13 cellular contexts compared by ENCODE assay signal in the genomic region with DNA sequence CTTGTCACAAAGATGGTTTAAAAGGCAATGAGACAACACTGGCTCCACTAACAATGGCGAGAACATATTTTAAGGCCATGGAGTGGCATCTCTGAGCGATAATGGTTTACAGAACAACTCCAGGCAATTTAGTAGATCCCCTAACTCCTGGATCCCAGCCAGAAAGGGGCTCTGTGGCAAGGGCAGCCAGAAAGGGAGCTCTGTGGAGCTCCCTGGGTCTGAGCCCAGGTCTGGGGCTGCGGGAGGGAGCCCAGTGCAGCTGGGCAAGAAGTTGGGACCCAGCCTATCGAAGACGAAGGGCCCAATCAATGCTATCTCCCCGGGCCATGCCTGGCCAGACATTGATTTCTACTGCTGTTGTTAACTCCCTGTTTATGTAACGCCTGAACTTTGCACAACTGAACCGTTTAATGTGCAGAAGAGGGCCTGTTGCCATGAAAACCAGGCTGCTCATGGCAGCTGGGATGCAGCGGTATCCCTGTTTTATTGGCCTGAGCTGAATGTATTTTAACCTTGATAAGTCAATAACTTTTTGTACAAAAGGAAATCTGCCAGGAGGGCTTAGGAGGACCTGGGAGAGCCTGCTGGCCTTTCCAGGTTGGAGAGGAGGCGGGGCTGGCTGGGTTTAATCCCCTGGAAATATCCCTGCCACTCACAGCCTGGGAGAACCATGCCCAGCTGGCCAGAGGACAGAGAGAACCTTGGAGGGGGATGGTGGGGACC. TPM values are rescaled to one million over a fixed set of nuclear protein-coding genes. Genes with fewer than 3 reads are reported as not detected.
A peak's percentile ranks its signal among the peaks of the same experiment; 100 is the strongest.
DNase-seq lines count a peak whose midpoint lies in the region; ATAC-seq and TF ChIP-seq lines count a peak whose summit lies in the region.
"Had no signal": no experiment of that assay in that cellular context is flagged by ENCODE, and none has a peak within 500 bp of the region (broad histone marks: within the 10 kb centered on the region; RNA-seq: fewer than 3 reads in every experiment).

No MANE protein-coding gene starts in this region.

- WGBS in gastroesophageal sphincter (ENCODE audit: low coverage in 1 of 2), 2 donors, result 29 to 67% methylated on average over 3 to 6 of the region's 10 CpGs

- intact Hi-C loops in breast epithelium (cut with DNase I; ENCODE audit: low total_unique reads), result no loop called here

- H3K36me3 ChIP-seq in duodenal mucosa (ENCODE audit: control insufficient read depth in 1 of 2, insufficient read depth in 2 of 2, low read length in 2 of 2) (no peaks in the 10 kb centered on the region), osteoblast (ENCODE audit: insufficient read depth, low read length) (no peaks in the 10 kb centered on the region), breast epithelium (no peaks in the 10 kb centered on the region), gastroesophageal sphincter (no peaks in the 10 kb centered on the region)

- no peak overlapping the region for H3K4me3 ChIP-seq in duodenal mucosa (ENCODE audit: low read depth in 1 of 2, low read length in 2 of 2)
- H3K4me3 ChIP-seq in osteoblast (ENCODE audit: insufficient read depth, low read length), result no peak overlapping the region
- H3K4me3 ChIP-seq in breast epithelium, result no peak overlapping the region
- H3K4me3 ChIP-seq in gastroesophageal sphincter, result no peak overlapping the region

- no peak overlapping the region for H3K9ac ChIP-seq in duodenal mucosa (ENCODE audit: low read depth in 1 of 2, low read length in 2 of 2)

- DNase-seq in HuH-7.5 (ENCODE audit: low spot score) (peak; percentile 73), NCI-H2196 treated with DMSO at 0.1 percent for 48 hours (lab: John Stamatoyannopoulos, UW; ENCODE audit: unreplicated experiment) (peak; percentile 21), osteoblast (ENCODE audit: insufficient read length, low spot score, missing footprints) (peak; percentile 18), breast epithelium (ENCODE audit: low spot score in 2 of 2) (no peak)
- DNase-seq: activated naive CD8-positive, alpha-beta T cell treated with anti-CD3 and anti-CD28 coated beads, Interleukin-2, amount 50 U/mL, for 24 hours; activated T-cell treated with anti-CD3 and anti-CD28 coated beads, Interleukin-2, amount 50 U/mL, for 1 hour; cerebellar nuclear complex; GF-D8; NCI-H1436 treated with DMSO at 0.1 percent for 48 hours; SW 1271 had no signal

- H3K9me3 ChIP-seq in duodenal mucosa (ENCODE audit: control insufficient read depth in 1 of 2, low read length in 2 of 2) (no peaks in the 10 kb centered on the region), osteoblast (ENCODE audit: low read depth, low read length) (no peaks in the 10 kb centered on the region), breast epithelium (no peaks in the 10 kb centered on the region), gastroesophageal sphincter (no peaks in the 10 kb centered on the region)

- ATAC-seq in gastroesophageal sphincter (no peak), GM21360 (IDR thresholded peaks at IDR 0.05; ENCODE audit: unreplicated experiment) (no peak)
- ATAC-seq: activated naive CD8-positive, alpha-beta T cell treated with anti-CD3 and anti-CD28 coated beads, Interleukin-2, amount 50 U/mL, for 24 hours had no signal

- H3K27ac ChIP-seq in duodenal mucosa (ENCODE audit: low read depth, low read length) (peak overlapping the region; percentile 24), osteoblast (ENCODE audit: low read depth, low read length) (no peak overlapping the region), breast epithelium (no peak overlapping the region), gastroesophageal sphincter (no peak overlapping the region)

- H3K4me2 ChIP-seq in osteoblast (ENCODE audit: insufficient read depth, low read length), result no peak overlapping the region

- H3K79me2 ChIP-seq in osteoblast (ENCODE audit: insufficient read depth, low read length), result no peaks in the 10 kb centered on the region

- H4K20me1 ChIP-seq in osteoblast (ENCODE audit: insufficient read depth, low read length), result no peaks in the 10 kb centered on the region

- TF ChIP-seq EP300 in gastroesophageal sphincter (IDR thresholded peaks at IDR 0.05), result no peak

- no peak for TF ChIP-seq POLR2A in breast epithelium (IDR thresholded peaks at IDR 0.05)
- TF ChIP-seq POLR2A in gastroesophageal sphincter (IDR thresholded peaks at IDR 0.05), result no peak

- H2AFZ ChIP-seq in osteoblast (ENCODE audit: low read length), result no peak overlapping the region

- H3K4me1 ChIP-seq in duodenal mucosa (ENCODE audit: control insufficient read depth in 1 of 2, insufficient read depth in 2 of 2, low read length in 2 of 2) (peaks cover 42 to 43% of the 10 kb centered on the region in 2 donors), osteoblast (ENCODE audit: insufficient read depth, low read length) (no peaks in the 10 kb centered on the region), breast epithelium (no peaks in the 10 kb centered on the region), gastroesophageal sphincter (peaks cover 0 to under 1% (median 0%) of the 10 kb centered on the region in 3 donors)

- no peaks in the 10 kb centered on the region for H3K27me3 ChIP-seq in duodenal mucosa (ENCODE audit: control insufficient read depth in 1 of 2, insufficient read depth in 2 of 2, low read length in 2 of 2)
- peaks cover 3% of the 10 kb centered on the region for H3K27me3 ChIP-seq in osteoblast (ENCODE audit: insufficient read depth, low read length)
- peaks cover 0 to 9% of the 10 kb centered on the region in 2 donors for H3K27me3 ChIP-seq in breast epithelium
- H3K27me3 ChIP-seq in gastroesophageal sphincter, result peaks cover 68% of the 10 kb centered on the region

- TF ChIP-seq CTCF in osteoblast (IDR thresholded peaks at IDR 0.05; ENCODE audit: extremely low read depth, low read depth, low read length), result no peak
- no peak for TF ChIP-seq CTCF in breast epithelium (IDR thresholded peaks at IDR 0.05)
- TF ChIP-seq CTCF in gastroesophageal sphincter (IDR thresholded peaks at IDR 0.05), result no peak

RNA-seq across cellular contexts. Expression of gene FAM222A, which starts 6.7 kb away (rescaled TPM):
- total RNA-seq in osteoblast (0.29 and 0.36 TPM in 2 replicates), breast epithelium (1 to 10 TPM in 2 of 3 donors, under 1 TPM in 1; 0.32 to 7.3 (median 1.3) TPM), gastroesophageal sphincter (1 to 10 TPM in 2 of 4 donors, under 1 TPM in 2; 0.54 to 3.7 (median 0.92) TPM)

Comparison
In these comparisons a context has a peak if more than half of its experiments do, and no peak if none do; other contexts are left out.
1. DNase-seq: peak in HuH-7.5 (single experiment), NCI-H2196 treated with DMSO at 0.1 percent for 48 hours (single experiment) and osteoblast (single experiment); none in breast epithelium (0 of 2).